In genomic region chr9:32384002-32384363, GRCh38 we compare ENCODE assay signal across 8 cellular contexts. TPM values are rescaled to one million over a fixed set of nuclear protein-coding genes. Genes with fewer than 3 reads are reported as not detected.
DNase-seq lines count a peak whose midpoint lies in the region; ATAC-seq lines count a peak whose summit lies in the region.

No MANE protein-coding gene starts in this region.

- CTCF ChIA-PET in activated CD4-positive, alpha-beta memory T cell treated with anti-CD3 and anti-CD28 coated beads, Interleukin-2, amount 10 ng/mL, durations not matched to agents 7 days and 5 days (lab: Charles Lee): interaction anchor here (0.7 to 4.7 kb wide), 7 partner anchors 9 to 204 kb away, joined by 3 to 51 read pairs (median 11); partner anchors contain the start of genes NDUFB6 and RIGI

- peaks cover 2% of the 10 kb centered on the region for H3K9me3 ChIP-seq in iPS-18c (ENCODE audit: control insufficient read depth, insufficient read depth, low read length)
- no peaks in the 10 kb centered on the region for H3K9me3 ChIP-seq in stomach smooth muscle (ENCODE audit: control insufficient read depth in 2 of 2, low read length in 2 of 2)

- no peaks in the 10 kb centered on the region for H3K36me3 Mint-ChIP-seq in activated CD4-positive, alpha-beta memory T cell treated with anti-CD3 and anti-CD28 coated beads, Interleukin-2, amount 10 ng/mL, durations not matched to agents 7 days and 5 days (ENCODE audit: low read depth)

- no peaks in the 10 kb centered on the region for H3K9me3 Mint-ChIP-seq in activated CD4-positive, alpha-beta memory T cell treated with anti-CD3 and anti-CD28 coated beads, Interleukin-2, amount 10 ng/mL, durations not matched to agents 7 days and 5 days

- H3K27ac Mint-ChIP-seq in activated CD4-positive, alpha-beta memory T cell treated with anti-CD3 and anti-CD28 coated beads, Interleukin-2, amount 10 ng/mL, durations not matched to agents 7 days and 5 days: no peak overlapping the region

- no peak overlapping the region for H3K27ac ChIP-seq in stomach smooth muscle (ENCODE audit: low read length)

- no peak for ATAC-seq in GM18498 (IDR thresholded peaks at IDR 0.05; ENCODE audit: unreplicated experiment)

- DNase-seq in NCI-H146 (lab: John Stamatoyannopoulos, UW) (peak; percentile 64), NCI-H146 treated with DMSO at 0.1 percent for 48 hours (lab: John Stamatoyannopoulos, UW; ENCODE audit: unreplicated experiment) (no peak), NCI-H1417 (lab: John Stamatoyannopoulos, UW) (no peak), NCI-H1092 treated with DMSO at 0.1 percent for 48 hours (lab: John Stamatoyannopoulos, UW) (no peak)
- DNase-seq in activated CD4-positive, alpha-beta memory T cell treated with anti-CD3 and anti-CD28 coated beads, Interleukin-2, amount 10 ng/mL, durations not matched to agents 7 days and 5 days: no peak

- no peaks in the 10 kb centered on the region for H3K36me3 ChIP-seq in stomach smooth muscle (ENCODE audit: control insufficient read depth in 2 of 2, insufficient read depth in 2 of 2, low read length in 2 of 2)

- no peaks in the 10 kb centered on the region for H3K27me3 ChIP-seq in stomach smooth muscle (ENCODE audit: control insufficient read depth in 1 of 2, insufficient read depth in 2 of 2, low read length in 2 of 2)

- peaks cover 35% of the 10 kb centered on the region for H3K27me3 Mint-ChIP-seq in activated CD4-positive, alpha-beta memory T cell treated with anti-CD3 and anti-CD28 coated beads, Interleukin-2, amount 10 ng/mL, durations not matched to agents 7 days and 5 days

- peaks cover 13% of the 10 kb centered on the region for H3K4me1 Mint-ChIP-seq in activated CD4-positive, alpha-beta memory T cell treated with anti-CD3 and anti-CD28 coated beads, Interleukin-2, amount 10 ng/mL, durations not matched to agents 7 days and 5 days

- peak overlapping the region; percentile 75 for H3K4me3 Mint-ChIP-seq in activated CD4-positive, alpha-beta memory T cell treated with anti-CD3 and anti-CD28 coated beads, Interleukin-2, amount 10 ng/mL, durations not matched to agents 7 days and 5 days

- H3K4me1 ChIP-seq in stomach smooth muscle (ENCODE audit: control insufficient read depth, insufficient read depth, low read length): peaks cover 12% of the 10 kb centered on the region

- H3K9ac ChIP-seq in stomach smooth muscle (ENCODE audit: low read length in 2 of 2): peak overlapping the region; percentile 73 to 88

- POLR2A ChIA-PET in activated CD4-positive, alpha-beta memory T cell treated with anti-CD3 and anti-CD28 coated beads, Interleukin-2, amount 10 ng/mL, durations not matched to agents 7 days and 5 days (lab: Charles Lee): interaction anchor here (1.0 to 4.4 kb wide), 7 partner anchors 141 to 643 kb away, joined by 3 to 30 read pairs (median 5); partner anchors contain the start of genes NDUFB6, RIGI, SMIM27 and TOPORS

- H3K4me3 ChIP-seq in iPS-18c (ENCODE audit: insufficient read depth, low read depth, low read length) (peak overlapping the region; percentile 89), stomach smooth muscle (ENCODE audit: low read length in 2 of 2) (peak overlapping the region; percentile 72 to 88)

RNA-seq across cellular contexts. Expression of gene ACO1, which starts 0.5 kb away (rescaled TPM):
- 1 to 10 TPM; 6.4 to 6.6 TPM for total RNA-seq in activated CD4-positive, alpha-beta memory T cell treated with anti-CD3 and anti-CD28 coated beads, Interleukin-2, amount 10 ng/mL, durations not matched to agents 7 days and 5 days
